8 cellular contexts compared by ENCODE assay signal in genomic region chr4:184163813-184164212, GRCh38. TPM values are rescaled to one million over a fixed set of nuclear protein-coding genes. Genes with fewer than 3 reads are reported as not detected.
DNase-seq lines count a peak whose midpoint lies in the region; ATAC-seq and TF ChIP-seq lines count a peak whose summit lies in the region.

No MANE protein-coding gene starts in this region.

- no peak for ATAC-seq in HG03521 (IDR thresholded peaks at IDR 0.05; ENCODE audit: unreplicated experiment)

- H3K4me3 ChIP-seq in GM06990 (replicated peaks; ENCODE audit: low read depth, low read length) = no peak overlapping the region

- no peaks in the 10 kb centered on the region for H3K36me3 ChIP-seq in GM06990 (ENCODE audit: control insufficient read depth, insufficient read depth, low read length)

- DNase-seq in A172 (ENCODE audit: low spot score) (peak; percentile 32), GM06990 (ENCODE audit: extremely low read depth, insufficient read length) (no peak), NCI-H345 treated with DMSO at 0.1 percent for 48 hours (lab: John Stamatoyannopoulos, UW; ENCODE audit: unreplicated experiment) (peak; percentile 1), astrocyte of the hippocampus (ENCODE audit: low read depth, low spot score) (peak; percentile 75), inferior parietal cortex (ENCODE audit: extremely low spot score) (peak; percentile 65), superior temporal gyrus (ENCODE audit: extremely low spot score) (peak; percentile 75), KG1 (lab: John Stamatoyannopoulos, UW) (no peak)

- peak; percentile 57 for TF ChIP-seq CTCF in GM06990 (IDR thresholded peaks at IDR 0.05; ENCODE audit: insufficient read depth, low read length, poor library complexity, severe bottlenecking)

- H3K27me3 ChIP-seq in GM06990 (replicated peaks; ENCODE audit: control insufficient read depth, insufficient read depth, low read length) = peaks cover 6% of the 10 kb centered on the region

RNA-seq across cellular contexts. Expression of gene ENPP6, which starts 53.9 kb away (rescaled TPM):
- not detected in 2 replicates for total RNA-seq in A172 (2014; rRNA removed; shearing (Covaris generic))

Comparison
In these comparisons a context has a peak if more than half of its experiments do, and no peak if none do; other contexts are left out.
1. DNase-seq: peak in A172 (single experiment), NCI-H345 treated with DMSO at 0.1 percent for 48 hours (single experiment), astrocyte of the hippocampus (single experiment), inferior parietal cortex (single experiment) and superior temporal gyrus (single experiment); none in GM06990 (single experiment) and KG1 (single experiment).